Comparison of ENCODE assay signal across 20 cellular contexts in genomic region chr3:130729154-130729553, GRCh38. TPM values are rescaled to one million over a fixed set of nuclear protein-coding genes. Genes with fewer than 3 reads are reported as not detected.
DNase-seq lines count a peak whose midpoint lies in the region; ATAC-seq and TF ChIP-seq lines count a peak whose summit lies in the region.
"Had no signal": no experiment of that assay in that cellular context is flagged by ENCODE, and none has a peak within 500 bp of the region (broad histone marks: within the 10 kb centered on the region; RNA-seq: fewer than 3 reads in every experiment).

No MANE protein-coding gene starts in this region.

- ATAC-seq in gastrocnemius medialis (no peak), GM18868 (IDR thresholded peaks at IDR 0.05; ENCODE audit: unreplicated experiment) (no peak), mucosa of descending colon (no peak)
- ATAC-seq: activated CD8-positive, alpha-beta T cell treated with anti-CD3 and anti-CD28 coated beads for 36 hours; sciatic nerve; T-cell; upper lobe of right lung had no signal

- H3K4me3 ChIP-seq in gastrocnemius medialis: no peak overlapping the region
- no peak overlapping the region for H3K4me3 ChIP-seq in mucosa of descending colon
- H3K4me3 ChIP-seq: BLaER1, upper lobe of right lung had no signal

- no peak for TF ChIP-seq POLR2A in gastrocnemius medialis (IDR thresholded peaks at IDR 0.05)

- H3K27me3 ChIP-seq in layer of hippocampus (ENCODE audit: control insufficient read depth, insufficient read depth, low read length) (no peaks in the 10 kb centered on the region), gastrocnemius medialis (no peaks in the 10 kb centered on the region)
- H3K27me3 ChIP-seq: BLaER1, upper lobe of right lung had no signal

- H3K36me3 ChIP-seq in gastrocnemius medialis (peaks cover 0 to 10% of the 10 kb centered on the region in 2 donors), mucosa of descending colon (ENCODE audit: low read depth) (no peaks in the 10 kb centered on the region)

- peaks cover 6 to 16% of the 10 kb centered on the region in 2 donors for H3K4me1 ChIP-seq in gastrocnemius medialis
- H3K4me1 ChIP-seq in mucosa of descending colon (ENCODE audit: low read depth): no peaks in the 10 kb centered on the region
- H3K4me1 ChIP-seq: BLaER1, upper lobe of right lung had no signal

- intact Hi-C loops in gastrocnemius medialis (cut with DNase I; ENCODE audit: low total_unique reads) (no loop called here), mucosa of descending colon (cut with DNase I, micrococcal nuclease) (no loop called here)

- TF ChIP-seq CTCF in gastrocnemius medialis (IDR thresholded peaks at IDR 0.05 in 4 of 5, conservative IDR thresholded peaks at IDR 0.05 in 1 of 5): no peak
- no peak for TF ChIP-seq CTCF in mucosa of descending colon (IDR thresholded peaks at IDR 0.05)

- in situ Hi-C loops in gastrocnemius medialis (cut with MboI; ENCODE audit: low sequenced_read_pairs in 4 of 4): no loop called here

- DNase-seq in NCI-H82 (lab: John Stamatoyannopoulos, UW) (peak; percentile 72), NCI-H82 treated with DMSO at 0.1 percent for 48 hours (lab: John Stamatoyannopoulos, UW; ENCODE audit: unreplicated experiment) (no peak), NCI-H146 treated with DMSO at 0.1 percent for 48 hours (lab: John Stamatoyannopoulos, UW; ENCODE audit: unreplicated experiment) (peak; percentile 33), gastrocnemius medialis (no peak), mucosa of descending colon (no peak)
- no peak for DNase-seq in stimulated activated CD4-positive, alpha-beta T cell treated with anti-CD3 and anti-CD28 coated beads, Interleukin-2, amount 100 ng/mL, for 48 hours
- DNase-seq: activated CD8-positive, alpha-beta T cell treated with anti-CD3 and anti-CD28 coated beads for 36 hours; cortex of kidney; DMS 273 treated with DMSO at 0.1 percent for 48 hours; kidney glomerular epithelial cell; NCI-H1092 treated with DMSO at 0.1 percent for 48 hours; NCI-H2081 treated with DMSO at 0.1 percent for 48 hours; NCI-H446 treated with DMSO at 0.1 percent for 48 hours; T-cell; upper lobe of right lung had no signal

- H3K9me3 ChIP-seq in gastrocnemius medialis (no peaks in the 10 kb centered on the region), mucosa of descending colon (no peaks in the 10 kb centered on the region)
- H3K9me3 ChIP-seq: BLaER1, upper lobe of right lung had no signal

- peak overlapping the region; percentile 8 for H3K27ac ChIP-seq in layer of hippocampus (ENCODE audit: low read depth, low read length)
- peak overlapping the region in 3 of 4 donors; percentile 7 to 78 (median 72) for H3K27ac ChIP-seq in gastrocnemius medialis
- H3K27ac ChIP-seq: 22Rv1, BLaER1, upper lobe of right lung had no signal

RNA-seq across cellular contexts. Expression of gene PIK3R4, which starts 17.5 kb away (rescaled TPM):
- total RNA-seq in gastrocnemius medialis (10 to 100 TPM; 14.0 to 25.0 (median 17.7) TPM), mucosa of descending colon (10 to 100 TPM; 20.1 to 27.5 (median 23.6) TPM)

Comparison
In these comparisons a context has a peak if more than half of its experiments do, and no peak if none do; other contexts are left out.
1. DNase-seq: peak in NCI-H82 (single experiment) and NCI-H146 treated with DMSO at 0.1 percent for 48 hours (single experiment); none in NCI-H82 treated with DMSO at 0.1 percent for 48 hours (single experiment), gastrocnemius medialis (0 of 2), stimulated activated CD4-positive, alpha-beta T cell treated with anti-CD3 and anti-CD28 coated beads, Interleukin-2, amount 100 ng/mL, for 48 hours (0 of 2) and mucosa of descending colon (0 of 3).